ENCODE assay signal across 32 cellular contexts in genomic region chr10:22942437-22942836, GRCh38. TPM values are rescaled to one million over a fixed set of nuclear protein-coding genes. Genes with fewer than 3 reads are reported as not detected.
"Had no signal": no experiment of that assay in that cellular context is flagged by ENCODE, and none has a peak within 500 bp of the region (broad histone marks: within the 10 kb centered on the region; RNA-seq: fewer than 3 reads in every experiment).

No MANE protein-coding gene starts in this region.

- H3K9me3 ChIP-seq: suprapubic skin, testis, thyroid gland, uterus, vagina had no signal

- FAIRE-seq: urothelium cell line had no signal

- H3K4me1 ChIP-seq: stomach, suprapubic skin, testis, thyroid gland, tibial artery, tibial nerve, transverse colon, upper lobe of left lung, upper lobe of right lung, uterus, vagina had no signal

- H3K27ac Mint-ChIP-seq: stimulated activated effector memory CD8-positive, alpha-beta T cell treated with anti-CD3 and anti-CD28 coated beads, Interleukin-12 subunit alpha, Interleukin-12 subunit beta, amount 100 ng/mL, for 72 hours; stimulated activated memory B cell treated with anti-CD40 and anti-IgM and Interleukin-4, amounts not matched to agents 10 μg/mL and 1 μg/mL and 100 μg/mL, for 72 hours; stimulated activated naive B cell treated with anti-CD40 and anti-IgM and Interleukin-4, amounts not matched to agents 10 μg/mL and 1 μg/mL and 100 μg/mL, for 72 hours; stimulated activated naive CD8-positive, alpha-beta T cell treated with anti-CD3 and anti-CD28 coated beads, Interleukin-15, amount 100 ng/mL, for 72 hours; stimulated activated naive CD8-positive, alpha-beta T cell treated with anti-CD3 and anti-CD28 coated beads, Interleukin-15, Interleukin-2, amounts not matched to agents 100 ng/mL and 50 ng/mL, for 24 hours; type B pancreatic cell had no signal

- H3K27ac ChIP-seq: stomach, suprapubic skin, testis, thoracic aorta, thyroid gland, tibial artery, tibial nerve, transverse colon, upper lobe of left lung, upper lobe of right lung, uterus, vagina had no signal

- H3K4me3 ChIP-seq: stomach, suprapubic skin, testis, thoracic aorta, thyroid gland, tibial artery, tibial nerve, transverse colon, upper lobe of left lung, upper lobe of right lung, uterus, vagina had no signal

- ATAC-seq: stimulated activated effector memory CD8-positive, alpha-beta T cell treated with anti-CD3 and anti-CD28 coated beads, Interleukin-12 subunit alpha, Interleukin-12 subunit beta, amount 100 ng/mL, for 72 hours; stimulated activated memory B cell treated with anti-CD40 and anti-IgM and Interleukin-4, amounts not matched to agents 10 μg/mL and 1 μg/mL and 100 μg/mL, for 72 hours; stimulated activated naive B cell treated with anti-CD40 and anti-IgM and Interleukin-4, amounts not matched to agents 10 μg/mL and 1 μg/mL and 100 μg/mL, for 72 hours; stimulated activated naive CD8-positive, alpha-beta T cell treated with anti-CD3 and anti-CD28 coated beads, Interleukin-15, amount 100 ng/mL, for 72 hours; stimulated activated naive CD8-positive, alpha-beta T cell treated with anti-CD3 and anti-CD28 coated beads, Interleukin-15, Interleukin-2, amounts not matched to agents 100 U/mL and 50 U/mL, for 24 hours; upper lobe of right lung had no signal

- H3K27me3 ChIP-seq: stomach, testis, thyroid gland, tibial artery, tibial nerve, transverse colon, upper lobe of left lung, upper lobe of right lung, uterus, vagina had no signal

- DNase-seq: stimulated activated CD4-positive, alpha-beta T cell treated with anti-CD3 and anti-CD28 coated beads, Interleukin-2, amount 100 ng/mL, for 48 hours; stimulated activated CD4-positive, alpha-beta T cell treated with anti-CD3 and anti-CD28 coated beads, Interleukin-4, amount 100 ng/mL, for 1 hour; stimulated activated CD4-positive, alpha-beta T cell treated with anti-CD3 and anti-CD28 coated beads, Interleukin-4, amount 100 ng/mL, for 24 hours; stimulated activated CD4-positive, alpha-beta T cell treated with anti-CD3 and anti-CD28 coated beads, Interleukin-4, amount 100 ng/mL, for 4 hours; stimulated activated CD8-positive, alpha-beta memory T cell treated with anti-CD3 and anti-CD28 coated beads, Interleukin-4, amount 100 ng/mL, for 48 hours; stimulated activated naive B cell treated with anti-CD40 and anti-IgM and Interleukin-4, amounts not matched to agents 10 μg/mL and 1 μg/mL and 100 μg/mL, for 72 hours; stimulated activated naive CD4-positive, alpha-beta T cell; stimulated activated naive CD4-positive, alpha-beta T cell treated with Interleukin-2 at 50 U/mL for 16 hours; stimulated activated naive CD8-positive, alpha-beta T cell treated with anti-CD3 and anti-CD28 coated beads, Interleukin-15, amount 100 ng/mL, for 72 hours; stimulated activated naive CD8-positive, alpha-beta T cell treated with anti-CD3 and anti-CD28 coated beads, Interleukin-15, Interleukin-2, amounts not matched to agents 100 U/mL and 50 U/mL, for 24 hours; stomach; substantia nigra; testis; thyroid gland; tibial artery; transverse colon; trophoblast cell; upper lobe of left lung; upper lobe of right lung; uterus had no signal

- H3K36me3 Mint-ChIP-seq: stimulated activated effector memory CD8-positive, alpha-beta T cell treated with anti-CD3 and anti-CD28 coated beads, Interleukin-12 subunit alpha, Interleukin-12 subunit beta, amount 100 ng/mL, for 72 hours; stimulated activated memory B cell treated with anti-CD40 and anti-IgM and Interleukin-4, amounts not matched to agents 10 μg/mL and 1 μg/mL and 100 μg/mL, for 72 hours; stimulated activated naive B cell treated with anti-CD40 and anti-IgM and Interleukin-4, amounts not matched to agents 10 μg/mL and 1 μg/mL and 100 μg/mL, for 72 hours; type B pancreatic cell had no signal

- H3K27me3 Mint-ChIP-seq: type B pancreatic cell had no signal

- H3K36me3 ChIP-seq: stomach, suprapubic skin, thoracic aorta, thyroid gland, tibial artery, tibial nerve, transverse colon, upper lobe of left lung, upper lobe of right lung, uterus, vagina had no signal

- H3K4me3 Mint-ChIP-seq: stimulated activated effector memory CD8-positive, alpha-beta T cell treated with anti-CD3 and anti-CD28 coated beads, Interleukin-12 subunit alpha, Interleukin-12 subunit beta, amount 100 ng/mL, for 72 hours; stimulated activated memory B cell treated with anti-CD40 and anti-IgM and Interleukin-4, amounts not matched to agents 10 μg/mL and 1 μg/mL and 100 μg/mL, for 72 hours; stimulated activated naive B cell treated with anti-CD40 and anti-IgM and Interleukin-4, amounts not matched to agents 10 μg/mL and 1 μg/mL and 100 μg/mL, for 72 hours; stimulated activated naive CD8-positive, alpha-beta T cell treated with anti-CD3 and anti-CD28 coated beads, Interleukin-15, amount 100 ng/mL, for 72 hours; stimulated activated naive CD8-positive, alpha-beta T cell treated with anti-CD3 and anti-CD28 coated beads, Interleukin-15, Interleukin-2, amounts not matched to agents 100 ng/mL and 50 ng/mL, for 24 hours; type B pancreatic cell had no signal

RNA-seq across cellular contexts. Expression of gene ARMC3, which starts 14.6 kb away (rescaled TPM):
- total RNA-seq: stomach, subcutaneous adipose tissue, thoracic aorta, transverse colon, upper lobe of right lung, ureter, vagina had no signal
- polyA plus RNA-seq: stomach, urinary bladder had no signal
